In genomic region chr7:6161463-6162330, GRCh38 we compare ENCODE assay signal across 14 cellular contexts. TPM values are rescaled to one million over a fixed set of nuclear protein-coding genes. Genes with fewer than 3 reads are reported as not detected.
DNase-seq lines count a peak whose midpoint lies in the region; ATAC-seq and TF ChIP-seq lines count a peak whose summit lies in the region.
"Had no signal": no experiment of that assay in that cellular context is flagged by ENCODE, and none has a peak within 500 bp of the region (broad histone marks: within the 10 kb centered on the region; RNA-seq: fewer than 3 reads in every experiment).

No MANE protein-coding gene starts in this region.

- no peak for DNase-seq in CD4-positive, alpha-beta T cell
- DNase-seq in fibroblast of lung (ENCODE audit: low read depth in 2 of 2) (no peak), DMS79 treated with DMSO at 0.1 percent for 48 hours (lab: John Stamatoyannopoulos, UW) (no peak), NCI-H524 (lab: John Stamatoyannopoulos, UW) (no peak)
- no peak for DNase-seq in stimulated activated naive CD8-positive, alpha-beta T cell treated with anti-CD3 and anti-CD28 coated beads, Interleukin-15, Interleukin-2, amounts not matched to agents 100 U/mL and 50 U/mL, for 24 hours
- DNase-seq: activated CD4-positive, alpha-beta T cell treated with anti-CD3 and anti-CD28 coated beads, Interleukin-2, amount 10 ng/mL, durations not matched to agents 7 days and 5 days; activated naive CD4-positive, alpha-beta T cell treated with anti-CD3 and anti-CD28 coated beads for 36 hours; naive B cell; NCI-H1694 had no signal

- H3K4me2 ChIP-seq in fibroblast of lung (ENCODE audit: extremely low read depth, insufficient read depth, low read length), result no peak overlapping the region

- CTCF ChIA-PET in CD4-positive, alpha-beta T cell (lab: Charles Lee), result no interaction called here

- no peak overlapping the region for H3K9ac ChIP-seq in fibroblast of lung (ENCODE audit: insufficient read depth, low read length)

- TF ChIP-seq CTCF in CD4-positive, alpha-beta T cell (IDR thresholded peaks at IDR 0.05), result no peak
- TF ChIP-seq CTCF in fibroblast of lung (conservative IDR thresholded peaks at IDR 0.05 in 1 of 2, IDR thresholded peaks at IDR 0.05 in 1 of 2; ENCODE audit: low read depth in 1 of 2, low read length in 2 of 2), result no peak

- H3K4me1 ChIP-seq in fibroblast of lung (ENCODE audit: control insufficient read depth, extremely low read depth, insufficient read depth, low read length), result peaks cover 16% of the 10 kb centered on the region
- H3K4me1 ChIP-seq: uterus had no signal

- no peak overlapping the region for H3K4me3 Mint-ChIP-seq in CD4-positive, alpha-beta T cell
- H3K4me3 Mint-ChIP-seq: activated CD4-positive, alpha-beta T cell treated with anti-CD3 and anti-CD28 coated beads, Interleukin-2, amount 10 ng/mL, durations not matched to agents 7 days and 5 days; activated naive CD4-positive, alpha-beta T cell treated with anti-CD3 and anti-CD28 coated beads for 36 hours; CD14-positive monocyte; naive B cell had no signal

- no peaks in the 10 kb centered on the region for H4K20me1 ChIP-seq in fibroblast of lung (ENCODE audit: control insufficient read depth, extremely low read depth, insufficient read depth, low read length)

- H3K36me3 Mint-ChIP-seq in CD4-positive, alpha-beta T cell (ENCODE audit: low read depth), result peaks cover 45% of the 10 kb centered on the region

- no peaks in the 10 kb centered on the region for H3K27me3 Mint-ChIP-seq in CD4-positive, alpha-beta T cell
- H3K27me3 Mint-ChIP-seq: activated CD4-positive, alpha-beta T cell treated with anti-CD3 and anti-CD28 coated beads, Interleukin-2, amount 10 ng/mL, durations not matched to agents 7 days and 5 days; naive B cell had no signal

- no peaks in the 10 kb centered on the region for H3K9me3 ChIP-seq in CD4-positive, alpha-beta T cell (ENCODE audit: control insufficient read depth, low read length)
- no peaks in the 10 kb centered on the region for H3K9me3 ChIP-seq in fibroblast of lung (ENCODE audit: control insufficient read depth, insufficient read depth, low read depth, low read length)
- H3K9me3 ChIP-seq: uterus had no signal

- H3K4me3 ChIP-seq in fibroblast of lung (replicated peaks in 1 of 4; ENCODE audit: control extremely low read depth in 1 of 4, insufficient read depth in 1 of 4, low read depth in 3 of 4, low read length in 4 of 4), result no peak overlapping the region
- H3K4me3 ChIP-seq: uterus had no signal

- peaks cover 23% of the 10 kb centered on the region for H3K36me3 ChIP-seq in fibroblast of lung (ENCODE audit: control insufficient read depth, insufficient read depth, low read length)
- H3K36me3 ChIP-seq: uterus had no signal

- no peak for ATAC-seq in CD4-positive, alpha-beta T cell (ENCODE audit: poor library complexity)
- ATAC-seq in GM18868 (IDR thresholded peaks at IDR 0.05; ENCODE audit: unreplicated experiment) (peak; percentile 43), HG03432 (IDR thresholded peaks at IDR 0.05; ENCODE audit: unreplicated experiment) (peak; percentile 46), GM18502 (IDR thresholded peaks at IDR 0.05; ENCODE audit: poor library complexity, unreplicated experiment) (no peak)
- ATAC-seq in stimulated activated naive CD8-positive, alpha-beta T cell treated with anti-CD3 and anti-CD28 coated beads, Interleukin-15, Interleukin-2, amounts not matched to agents 100 U/mL and 50 U/mL, for 24 hours, result no peak

- POLR2A ChIA-PET in CD4-positive, alpha-beta T cell (lab: Charles Lee), result no interaction called here

- intact Hi-C loops in CD4-positive, alpha-beta T cell (cut with DNase I, micrococcal nuclease), result no loop called here

- H3K27ac Mint-ChIP-seq in CD4-positive, alpha-beta T cell, result peak overlapping the region; percentile 6
- H3K27ac Mint-ChIP-seq: activated naive CD4-positive, alpha-beta T cell treated with anti-CD3 and anti-CD28 coated beads for 36 hours had no signal

- H3K4me1 Mint-ChIP-seq in CD4-positive, alpha-beta T cell (ENCODE audit: low read depth), result peaks cover 3% of the 10 kb centered on the region
- H3K4me1 Mint-ChIP-seq: CD14-positive monocyte had no signal

- H3K27me3 ChIP-seq in CD4-positive, alpha-beta T cell (ENCODE audit: control insufficient read depth, insufficient read depth, low read length), result no peaks in the 10 kb centered on the region
- H3K27me3 ChIP-seq in fibroblast of lung (ENCODE audit: control insufficient read depth, insufficient read depth, low read length), result no peaks in the 10 kb centered on the region
- H3K27me3 ChIP-seq: uterus had no signal

- H3K79me2 ChIP-seq in fibroblast of lung (ENCODE audit: control insufficient read depth, insufficient read depth, low read length), result no peaks in the 10 kb centered on the region

- H2AFZ ChIP-seq in fibroblast of lung (ENCODE audit: low read length), result no peak overlapping the region

- no peak overlapping the region for H3K27ac ChIP-seq in CD4-positive, alpha-beta T cell (ENCODE audit: low read depth, low read length)
- peak overlapping the region; percentile 40 for H3K27ac ChIP-seq in fibroblast of lung (ENCODE audit: insufficient read depth, low read length)

- H3K9me3 Mint-ChIP-seq in CD4-positive, alpha-beta T cell, result no peaks in the 10 kb centered on the region
- H3K9me3 Mint-ChIP-seq: activated CD4-positive, alpha-beta T cell treated with anti-CD3 and anti-CD28 coated beads, Interleukin-2, amount 10 ng/mL, durations not matched to agents 7 days and 5 days; activated naive CD4-positive, alpha-beta T cell treated with anti-CD3 and anti-CD28 coated beads for 36 hours; naive B cell had no signal

RNA-seq across cellular contexts. Expression of gene USP42, which starts 56.9 kb away (rescaled TPM):
- 10 to 100 TPM; 34.6 to 37.2 TPM for total RNA-seq in CD4-positive, alpha-beta T cell
- total RNA-seq in fibroblast of lung, result 2.6 and 4.0 TPM in 2 replicates
- 3.4 and 3.5 TPM in 2 replicates for polyA plus RNA-seq in fibroblast of lung
- 3.5 and 4.4 TPM in 2 replicates for polyA plus RNA-seq in fibroblast of lung (2012)
- 8.2 and 9.5 TPM in 2 replicates for polyA minus RNA-seq in fibroblast of lung (ENCODE audit: low replicate concordance)

Comparison
In these comparisons a context has a peak if more than half of its experiments do, and no peak if none do; other contexts are left out.
1. ATAC-seq: peak in GM18868 (single experiment) and HG03432 (single experiment); none in CD4-positive, alpha-beta T cell (single experiment), stimulated activated naive CD8-positive, alpha-beta T cell treated with anti-CD3 and anti-CD28 coated beads, Interleukin-15, Interleukin-2, amounts not matched to agents 100 U/mL and 50 U/mL, for 24 hours (single experiment) and GM18502 (single experiment).